Comparison of ENCODE assay signal across 8 cellular contexts in genomic region chr2:64768426-64769033, GRCh38.
DNase-seq lines count a peak whose midpoint lies in the region; ATAC-seq, FAIRE-seq and TF ChIP-seq lines count a peak whose summit lies in the region.

No MANE protein-coding gene starts in this region.

- H3K4me3 ChIP-seq in AG09309 (ENCODE audit: control insufficient read depth, low read depth, low read length), result peak overlapping the region; percentile 53
- H3K4me3 ChIP-seq in HUES64 (ENCODE audit: low read length), result peak overlapping the region; percentile 77
- H3K4me3 ChIP-seq in GM12878, result peak overlapping the region; percentile 84
- H3K4me3 ChIP-seq in lung, result peak overlapping the region; percentile 73
- H3K4me3 ChIP-seq in aorta (ENCODE audit: low read length in 2 of 2), result peak overlapping the region; percentile 22 to 50

- no peak for TF ChIP-seq CTCF in AG09309 (IDR thresholded peaks at IDR 0.05; ENCODE audit: control insufficient read depth, insufficient read depth, low read depth, low read length, missing control alignments)
- no peak for TF ChIP-seq CTCF in GM12878 (IDR thresholded peaks at IDR 0.05 in 2 of 3, conservative IDR thresholded peaks at IDR 0.05 in 1 of 3; ENCODE audit: control insufficient read depth in 2 of 3, extremely low read depth in 1 of 3, insufficient read depth in 1 of 3, low read depth in 3 of 3, low read length in 3 of 3)
- TF ChIP-seq CTCF in lung (IDR thresholded peaks at IDR 0.05; ENCODE audit: control extremely low read depth, extremely low read depth), result no peak

- RAD21 ChIA-PET in GM12878 (lab: Charles Lee; ENCODE audit: unreplicated experiment), result interaction anchor here (0.7 to 5.4 kb wide), 10 partner anchors 18 to 245 kb away, joined by 3 to 68 read pairs (median 8); partner anchors contain the start of gene AFTPH

- CTCF ChIA-PET in GM12878 (lab: Yijun Ruan, JAX), result interaction anchor here (0.7 to 2.3 kb wide), 6 partner anchors 18 to 117 kb away, joined by 3 to 13 read pairs (median 4); no protein-coding TSS in a partner anchor

- intact Hi-C loops in GM12878 (cut with micrococcal nuclease; ENCODE audit: unreplicated experiment), result loop anchor here (1.0 kb wide), 1 partner anchor 63 kb away; no protein-coding TSS in a partner anchor
- intact Hi-C loops in aorta (cut with DNase I), result loop anchor here (5.0 kb wide), 1 partner anchor 116 kb away; the partner anchor contains the start of gene SERTAD2 (in 2 of the 2)

- ATAC-seq in GM12878, result no peak
- ATAC-seq in lung (ENCODE audit: insufficient read depth, low FRiP score), result no peak
- no peak for ATAC-seq in aorta (ENCODE audit: low FRiP score)
- ATAC-seq in GM19452 (IDR thresholded peaks at IDR 0.05; ENCODE audit: unreplicated experiment), result no peak

- TSS peak; percentile 86 for BruUV-seq in GM12878 (replicated peaks; lab: Mats Ljungman, UMichigan)

- DNase-seq in AG09309 (ENCODE audit: low read depth) (no peak), GM12878 (ENCODE audit: low read depth, low spot score) (no peak), lung (ENCODE audit: low spot score) (no peak), aorta (no peak), NCI-H146 (lab: John Stamatoyannopoulos, UW) (no peak), COR-L47 (lab: John Stamatoyannopoulos, UW) (no peak)

- H3K4me1 ChIP-seq in HUES64 (ENCODE audit: insufficient read depth, low read length) (peaks cover 18% of the 10 kb centered on the region), GM12878 (ENCODE audit: control insufficient read depth, insufficient read depth, low read length) (peaks cover 12% of the 10 kb centered on the region), lung (ENCODE audit: control insufficient read depth in 2 of 2, insufficient read depth in 2 of 2, low read length in 2 of 2) (peaks cover 1 to 10% of the 10 kb centered on the region in 2 donors), aorta (ENCODE audit: control insufficient read depth in 1 of 2, insufficient read depth in 2 of 2, low read length in 2 of 2) (no peaks in the 10 kb centered on the region)

- no peaks in the 10 kb centered on the region for H3K36me3 ChIP-seq in HUES64 (ENCODE audit: insufficient read depth, low read length)
- no peaks in the 10 kb centered on the region for H3K36me3 ChIP-seq in GM12878 (ENCODE audit: control insufficient read depth in 2 of 2, insufficient read depth in 2 of 2, low read length in 1 of 2)
- no peaks in the 10 kb centered on the region for H3K36me3 ChIP-seq in lung (ENCODE audit: control insufficient read depth in 2 of 2, insufficient read depth in 2 of 2, low read length in 2 of 2)
- H3K36me3 ChIP-seq in aorta (ENCODE audit: control insufficient read depth in 1 of 2, insufficient read depth in 2 of 2, low read length in 1 of 2), result no peaks in the 10 kb centered on the region

- TF ChIP-seq RAD21 in GM12878 (IDR thresholded peaks at IDR 0.05; ENCODE audit: insufficient read depth, low read depth, low read length), result no peak

- POLR2A ChIA-PET in GM12878 (lab: Charles Lee), result interaction anchor here (0.6 to 3.8 kb wide), 8 partner anchors 19 to 169 kb away, joined by 3 to 58 read pairs (median 3); no protein-coding TSS in a partner anchor

- no peak for FAIRE-seq in GM12878 (lab: Jason Lieb, UNC)

- H3K27ac ChIP-seq in HUES64 (ENCODE audit: low read depth, low read length), result peak overlapping the region; percentile 62; the same call in 1 of the 2 replicates
- H3K27ac ChIP-seq in GM12878 (ENCODE audit: control insufficient read depth, insufficient read depth), result peak overlapping the region; percentile 87
- H3K27ac ChIP-seq in lung (ENCODE audit: low read depth in 1 of 2, low read length in 1 of 2), result peak overlapping the region; percentile 98 to 100
- H3K27ac ChIP-seq in aorta (ENCODE audit: low read depth in 1 of 2, low read length in 2 of 2), result peak overlapping the region; percentile 64 to 93

- H3K9ac ChIP-seq in HUES64 (ENCODE audit: low read depth, low read length), result peak overlapping the region; percentile 84
- H3K9ac ChIP-seq in GM12878 (ENCODE audit: control insufficient read depth, insufficient read depth, low read length), result peak overlapping the region; percentile 84

- 29% methylated on average over 8 of the region's 8 CpGs for WGBS in HUES64
- WGBS in GM12878 (ENCODE audit: insufficient coverage, insufficient replicate concordance, low lambda C conversion rate, missing lambda C conversion rate), result 22% methylated on average over 6 of the region's 8 CpGs
- WGBS in lung, 2 donors, result 22 to 25% methylated on average over 8 of the region's 8 CpGs
- WGBS in aorta, 2 donors, result 20 to 25% methylated on average over 8 of the region's 8 CpGs

- TF ChIP-seq POLR2A in GM12878 (IDR thresholded peaks at IDR 0.05; ENCODE audit: low read depth, low read length), result no peak

- peak overlapping the region; percentile 91 for H3K4me2 ChIP-seq in GM12878 (ENCODE audit: control insufficient read depth, insufficient read depth)

- peaks cover 66% of the 10 kb centered on the region for H3K27me3 ChIP-seq in HUES64 (ENCODE audit: insufficient read depth, low read length)
- H3K27me3 ChIP-seq in GM12878 (replicated peaks in 1 of 2; ENCODE audit: control insufficient read depth in 2 of 2, insufficient read depth in 2 of 2, low read length in 1 of 2), result no peaks in the 10 kb centered on the region
- H3K27me3 ChIP-seq in lung (ENCODE audit: control insufficient read depth, insufficient read depth), result no peaks in the 10 kb centered on the region
- H3K27me3 ChIP-seq in aorta (ENCODE audit: control insufficient read depth in 1 of 2, insufficient read depth in 2 of 2, low read length in 1 of 2), result no peaks in the 10 kb centered on the region

- SMC1A ChIA-PET in GM12878 (lab: Charles Lee; ENCODE audit: uncharacterized antibody, unreplicated experiment), result interaction anchor here (1.1 to 4.3 kb wide), 13 partner anchors 11 to 124 kb away, joined by 3 to 14 read pairs (median 7); no protein-coding TSS in a partner anchor

- no peak for TF ChIP-seq EP300 in GM12878 (IDR thresholded peaks at IDR 0.05; ENCODE audit: borderline replicate concordance in 1 of 2, control insufficient read depth in 1 of 2, low read depth in 2 of 2, low read length in 2 of 2)

- H3K9me3 ChIP-seq in HUES64 (ENCODE audit: insufficient read depth, low read depth, low read length), result no peaks in the 10 kb centered on the region
- H3K9me3 ChIP-seq in GM12878 (replicated peaks; ENCODE audit: control insufficient read depth, insufficient read depth, low read length), result no peaks in the 10 kb centered on the region
- H3K9me3 ChIP-seq in lung (ENCODE audit: control insufficient read depth in 2 of 2, insufficient read depth in 1 of 2, low read length in 1 of 2), result no peaks in the 10 kb centered on the region
- no peaks in the 10 kb centered on the region for H3K9me3 ChIP-seq in aorta (ENCODE audit: control insufficient read depth, low read length)

- H4K20me1 ChIP-seq in GM12878 (ENCODE audit: control insufficient read depth, insufficient read depth), result no peaks in the 10 kb centered on the region

- in situ Hi-C loops in GM12878 (cut with MboI), result no loop called here

- H2AFZ ChIP-seq in GM12878 (ENCODE audit: control insufficient read depth, low read depth, low read length), result peak overlapping the region; percentile 88

- H3K79me2 ChIP-seq in GM12878 (ENCODE audit: control insufficient read depth, insufficient read depth, low read length), result no peaks in the 10 kb centered on the region

TF ChIP-seq in GM12878, 131 proteins besides CTCF, POLR2A, EP300 and RAD21 (continues in another document):
- TF ChIP-seq STAT1 (conservative IDR thresholded peaks at IDR 0.05), result no peak
- no peak for TF ChIP-seq ZBTB4 (CRISPR knock-in tag; IDR thresholded peaks at IDR 0.05)
- TF ChIP-seq RELB (IDR thresholded peaks at IDR 0.05; ENCODE audit: low read depth), result 0 out of 2 replicates have a peak, but pooled peaks have one; percentile 24
- TF ChIP-seq CEBPB (IDR thresholded peaks at IDR 0.05; ENCODE audit: borderline replicate concordance in 1 of 2, low read depth in 2 of 2, low read length in 2 of 2), result no peak
- TF ChIP-seq SUZ12 (IDR thresholded peaks at IDR 0.05; ENCODE audit: unreplicated experiment), result no peak
- TF ChIP-seq SPI1 (IDR thresholded peaks at IDR 0.05; ENCODE audit: borderline replicate concordance, insufficient read depth, low read depth, low read length), result 0 out of 2 replicates have a peak, but pooled peaks have one; percentile 26
